In the genomic region with DNA sequence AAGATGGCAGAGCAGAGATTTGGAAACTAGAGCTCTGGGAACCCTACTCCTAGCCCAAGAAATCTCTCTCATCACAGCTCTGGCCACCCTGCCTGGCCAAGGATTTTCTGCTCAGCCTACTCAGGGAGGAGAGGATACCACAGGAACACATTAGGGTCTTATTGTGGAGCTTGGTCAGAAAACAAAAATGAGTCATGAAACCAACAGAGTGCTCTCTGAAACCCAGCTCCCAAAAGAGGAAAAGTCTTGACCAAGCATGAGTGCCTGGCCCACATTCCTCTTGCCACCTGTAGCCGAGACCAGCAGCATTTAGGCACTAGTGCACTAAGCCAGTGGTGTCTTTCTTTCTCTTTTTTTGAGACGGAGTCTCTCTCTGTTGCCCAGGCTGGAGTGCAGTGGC, we compare ENCODE assay signal across 33 cellular contexts. TPM values are rescaled to one million over a fixed set of nuclear protein-coding genes. Genes with fewer than 3 reads are reported as not detected.
"Had no signal": no experiment of that assay in that cellular context is flagged by ENCODE, and none has a peak within 500 bp of the region (broad histone marks: within the 10 kb centered on the region; RNA-seq: fewer than 3 reads in every experiment).

No MANE protein-coding gene starts in this region.

- H3K9me3 Mint-ChIP-seq: naive B cell; natural killer cell; nephron progenitor cell; neural progenitor cell; stimulated activated memory B cell treated with anti-CD40 and anti-IgM and Interleukin-4, amounts not matched to agents 10 μg/mL and 1 μg/mL and 100 μg/mL, for 72 hours; stimulated activated naive CD8-positive, alpha-beta T cell treated with anti-CD3 and anti-CD28 coated beads, Interleukin-15, amount 100 ng/mL, for 72 hours; type B pancreatic cell had no signal

- H3K4me3 Mint-ChIP-seq: immature natural killer cell; naive B cell; natural killer cell; nephron progenitor cell; neural progenitor cell; stimulated activated memory B cell treated with anti-CD40 and anti-IgM and Interleukin-4, amounts not matched to agents 10 μg/mL and 1 μg/mL and 100 μg/mL, for 72 hours; stimulated activated naive CD8-positive, alpha-beta T cell treated with anti-CD3 and anti-CD28 coated beads, Interleukin-15, amount 100 ng/mL, for 72 hours; type B pancreatic cell had no signal

- H3K4me2 ChIP-seq: neural progenitor cell had no signal

- H3K4me1 Mint-ChIP-seq: immature natural killer cell; natural killer cell; nephron progenitor cell; neural progenitor cell; stimulated activated memory B cell treated with anti-CD40 and anti-IgM and Interleukin-4, amounts not matched to agents 10 μg/mL and 1 μg/mL and 100 μg/mL, for 72 hours; stimulated activated naive CD8-positive, alpha-beta T cell treated with anti-CD3 and anti-CD28 coated beads, Interleukin-15, amount 100 ng/mL, for 72 hours had no signal

- H3K4me3 ChIP-seq: left lung, lower lobe of right lung, neural progenitor cell, ovary, right atrium auricular region, spleen, tibial nerve, uterus had no signal

- FAIRE-seq: islet of Langerhans, kidney, small intestine had no signal

- H3K27ac Mint-ChIP-seq: immature natural killer cell; naive B cell; natural killer cell; nephron progenitor cell; neural progenitor cell; progenitor cell of endocrine pancreas; stimulated activated memory B cell treated with anti-CD40 and anti-IgM and Interleukin-4, amounts not matched to agents 10 μg/mL and 1 μg/mL and 100 μg/mL, for 72 hours; stimulated activated naive CD8-positive, alpha-beta T cell treated with anti-CD3 and anti-CD28 coated beads, Interleukin-15, amount 100 ng/mL, for 72 hours; type B pancreatic cell had no signal

- H3K36me3 ChIP-seq: left lung, lower lobe of right lung, neural progenitor cell, ovary, right atrium auricular region, spleen, tibial nerve, uterus had no signal

- H3K9me3 ChIP-seq: left lung, lower lobe of right lung, ovary, right atrium auricular region, spleen, tibial nerve, uterus had no signal

- ATAC-seq: left colon; left lung; lower lobe of right lung; natural killer cell; sciatic nerve; stimulated activated memory B cell treated with anti-CD40 and anti-IgM and Interleukin-4, amounts not matched to agents 10 μg/mL and 1 μg/mL and 100 μg/mL, for 72 hours; stimulated activated naive CD8-positive, alpha-beta T cell treated with anti-CD3 and anti-CD28 coated beads, Interleukin-15, amount 100 ng/mL, for 72 hours had no signal

- H3K4me1 ChIP-seq: left lung, lower lobe of right lung, neural progenitor cell, right atrium auricular region, spleen, tibial nerve, uterus had no signal

- H3K36me3 Mint-ChIP-seq: immature natural killer cell; naive B cell; natural killer cell; neural progenitor cell; stimulated activated memory B cell treated with anti-CD40 and anti-IgM and Interleukin-4, amounts not matched to agents 10 μg/mL and 1 μg/mL and 100 μg/mL, for 72 hours; type B pancreatic cell had no signal

- DNase-seq: hypothalamus; immature natural killer cell; kidney; left colon; left lung; lower lobe of right lung; mammary epithelial cell; mesenchymal stem cell; naive B cell; natural killer cell; nephron progenitor cell; ovary; small intestine; spleen; stimulated activated CD4-positive, alpha-beta T cell treated with anti-CD3 and anti-CD28 coated beads, Interleukin-1b, Interleukin-23, amount 100 ng/mL, for 48 hours; stimulated activated CD4-positive, alpha-beta T cell treated with anti-CD3 and anti-CD28 coated beads, Interleukin-2, amount 100 ng/mL, for 48 hours; stimulated activated CD4-positive, alpha-beta T cell treated with anti-CD3 and anti-CD28 coated beads, Interleukin-4, amount 100 ng/mL, for 4 hours; stimulated activated CD8-positive, alpha-beta memory T cell treated with anti-CD3 and anti-CD28 coated beads, Interleukin-4, amount 100 ng/mL, for 48 hours; stimulated activated naive CD4-positive, alpha-beta T cell treated with Interleukin-2 at 50 U/mL for 16 hours; stimulated activated naive CD8-positive, alpha-beta T cell treated with anti-CD3 and anti-CD28 coated beads, Interleukin-15, amount 100 ng/mL, for 72 hours; substantia nigra; uterus had no signal

- H2AFZ ChIP-seq: neural progenitor cell had no signal

- H3K27ac ChIP-seq: left lung, lower lobe of right lung, neural progenitor cell, ovary, right atrium auricular region, spleen, tibial nerve, uterus had no signal

- H3K27me3 ChIP-seq: ovary, right atrium auricular region, tibial nerve, uterus had no signal

- H3K9ac ChIP-seq: neural progenitor cell had no signal

RNA-seq across cellular contexts. Expression of gene SLC13A5, which starts 18.1 kb away (rescaled TPM):
- total RNA-seq: kidney, left colon, lower lobe of right lung, natural killer cell, pulmonary artery endothelial cell, renal cortical epithelial cell, right atrium auricular region, tibial nerve, ureter had no signal
- polyA plus RNA-seq: immature natural killer cell had no signal
